12 cellular contexts compared by ENCODE assay signal in the genomic region with DNA sequence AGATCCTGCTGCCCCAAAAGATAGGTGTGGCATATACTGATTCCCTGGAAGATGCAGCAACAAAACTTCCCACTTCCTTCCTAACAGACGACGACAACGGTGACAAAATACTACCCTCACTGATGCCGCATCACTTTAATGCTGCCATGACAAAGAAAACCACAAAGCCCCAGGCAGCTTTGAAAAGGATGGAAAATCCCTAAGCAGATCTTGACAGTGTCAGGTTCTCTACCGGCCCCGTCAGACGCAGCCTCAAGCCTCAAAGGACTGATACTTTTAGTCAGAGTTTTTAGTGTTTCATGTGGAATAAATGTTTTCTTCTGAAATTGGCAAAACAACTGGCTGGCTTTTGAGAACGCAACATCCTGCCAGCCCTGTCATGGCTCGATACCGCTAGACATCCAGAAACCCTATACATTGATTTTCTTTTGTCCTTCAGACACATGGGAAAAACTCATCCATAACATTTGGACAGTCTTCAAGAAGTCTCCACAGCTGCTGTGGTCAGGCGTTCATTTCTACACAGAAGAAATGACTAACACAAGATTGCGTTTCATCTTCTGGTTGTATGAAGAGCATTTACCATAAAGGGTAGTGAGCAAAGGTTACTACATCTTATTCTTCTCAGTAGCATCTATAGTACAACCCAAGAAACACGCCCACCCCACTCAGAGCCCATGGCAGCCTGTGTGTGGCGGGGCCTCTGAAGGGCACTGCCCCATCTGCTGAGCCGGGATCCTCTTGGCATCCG.
"Had no signal": no experiment of that assay in that cellular context is flagged by ENCODE, and none has a peak within 500 bp of the region (broad histone marks: within the 10 kb centered on the region; RNA-seq: fewer than 3 reads in every experiment).

No MANE protein-coding gene starts in this region.

- ATAC-seq: activated CD8-positive, alpha-beta T cell treated with anti-CD3 and anti-CD28 coated beads, Interleukin-2, amount 10 ng/mL, durations not matched to agents 7 days and 5 days; body of pancreas; gastroesophageal sphincter; sciatic nerve had no signal

- H3K4me3 Mint-ChIP-seq: activated CD8-positive, alpha-beta T cell treated with anti-CD3 and anti-CD28 coated beads, Interleukin-2, amount 10 ng/mL, durations not matched to agents 7 days and 5 days had no signal

- H3K27ac Mint-ChIP-seq: activated CD8-positive, alpha-beta T cell treated with anti-CD3 and anti-CD28 coated beads, Interleukin-2, amount 10 ng/mL, durations not matched to agents 7 days and 5 days had no signal

- DNase-seq: activated CD8-positive, alpha-beta T cell treated with anti-CD3 and anti-CD28 coated beads, Interleukin-2, amount 10 ng/mL, durations not matched to agents 7 days and 5 days; activated naive CD4-positive, alpha-beta T cell; amniotic stem cell; body of pancreas; central memory CD4-positive, alpha-beta T cell; effector memory CD4-positive, alpha-beta T cell; islet precursor cell; left ventricle myocardium inferior; mesenchymal stem cell; upper lobe of left lung had no signal
